8 cellular contexts compared by ENCODE assay signal in the genomic region with DNA sequence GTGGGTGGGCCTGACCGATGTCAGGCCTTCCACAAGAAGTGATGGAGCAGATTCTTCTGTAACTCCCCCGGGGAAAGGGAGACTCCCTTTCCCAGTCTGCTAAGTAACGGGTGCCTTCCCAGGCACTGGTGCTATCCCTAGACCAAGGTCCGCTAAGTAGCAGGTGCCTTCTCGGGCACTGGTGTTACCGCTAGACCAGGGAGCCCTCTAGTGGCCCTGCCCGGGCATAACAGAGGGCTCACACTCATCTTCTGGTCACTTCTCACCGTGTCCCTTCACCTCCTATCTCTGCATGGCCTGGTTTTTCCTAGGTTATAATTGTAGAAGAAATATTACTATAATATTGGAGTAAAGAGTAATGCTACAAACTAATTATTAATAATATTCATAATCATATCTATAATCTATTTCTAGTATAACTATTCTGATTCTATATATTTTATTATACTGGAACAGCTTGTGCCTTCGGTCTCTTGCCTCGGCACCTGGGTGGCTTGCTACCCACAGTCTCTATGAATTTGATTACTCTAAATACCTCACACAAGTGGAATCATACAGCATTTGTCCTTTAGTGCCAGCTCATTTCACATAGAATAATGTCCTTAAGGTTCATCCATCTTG.
DNase-seq lines count a peak whose midpoint lies in the region; ATAC-seq, FAIRE-seq and TF ChIP-seq lines count a peak whose summit lies in the region.

No MANE protein-coding gene starts in this region.

- no peak overlapping the region for H3K4me3 ChIP-seq in astrocyte of the spinal cord (ENCODE audit: low read depth, low read length)

- peak; percentile 5 for DNase-seq in Daoy (ENCODE audit: low read depth)
- DNase-seq in NCI-H82 treated with DMSO at 0.1 percent for 48 hours (lab: John Stamatoyannopoulos, UW; ENCODE audit: unreplicated experiment) = peak; percentile 18
- peak; percentile 57 for DNase-seq in astrocyte of the spinal cord (ENCODE audit: low read depth, low spot score)
- DNase-seq in stimulated activated CD4-positive, alpha-beta T cell treated with anti-CD3 and anti-CD28 coated beads, Interleukin-2, amount 100 ng/mL, for 48 hours = peak; percentile 15 to 34

- in situ Hi-C loops in astrocyte of the spinal cord (cut with HindIII; ENCODE audit: low sequenced_read_pairs) = no loop called here

- FAIRE-seq in islet of Langerhans (lab: Jason Lieb, UNC) = peak; percentile 88

- TF ChIP-seq CTCF in astrocyte of the spinal cord (IDR thresholded peaks at IDR 0.05; ENCODE audit: low read depth, low read length) = peak; percentile 97

- ATAC-seq in GM19035 (IDR thresholded peaks at IDR 0.05; ENCODE audit: unreplicated experiment) (peak; percentile 85), HG03175 (IDR thresholded peaks at IDR 0.05; ENCODE audit: unreplicated experiment) (peak; percentile 71), GM21825 (IDR thresholded peaks at IDR 0.05; ENCODE audit: unreplicated experiment) (no peak)

Comparison
In these comparisons a context has a peak if more than half of its experiments do, and no peak if none do; other contexts are left out.
1. DNase-seq: peak in every context shown above with its lines; median percentile 57 in astrocyte of the spinal cord; 24 in stimulated activated CD4-positive, alpha-beta T cell treated with anti-CD3 and anti-CD28 coated beads, Interleukin-2, amount 100 ng/mL, for 48 hours; 18 in NCI-H82 treated with DMSO at 0.1 percent for 48 hours; 5 in Daoy.